In the genomic region with DNA sequence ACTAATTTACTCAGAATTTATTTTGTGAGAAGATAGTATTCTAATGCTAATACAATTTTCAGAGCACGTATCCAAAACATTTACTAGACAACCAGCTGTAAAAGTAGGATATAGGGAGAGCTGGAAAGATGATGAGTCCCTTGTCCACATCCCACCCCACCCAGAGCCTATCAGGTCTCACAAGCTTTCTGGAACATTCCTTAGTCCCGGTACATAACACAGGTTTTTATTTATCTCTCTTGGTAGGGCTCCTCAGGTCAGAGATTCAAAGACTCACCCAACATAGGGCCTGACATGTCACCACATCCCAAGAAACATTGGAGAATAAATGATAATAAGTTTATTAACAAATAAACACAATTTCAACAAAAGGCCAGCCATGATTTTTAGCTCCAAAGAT, we compare ENCODE assay signal across 18 cellular contexts. TPM values are rescaled to one million over a fixed set of nuclear protein-coding genes. Genes with fewer than 3 reads are reported as not detected.
DNase-seq lines count a peak whose midpoint lies in the region; ATAC-seq and TF ChIP-seq lines count a peak whose summit lies in the region.
"Had no signal": no experiment of that assay in that cellular context is flagged by ENCODE, and none has a peak within 500 bp of the region (broad histone marks: within the 10 kb centered on the region; RNA-seq: fewer than 3 reads in every experiment).

No MANE protein-coding gene starts in this region.

- H3K36me3 Mint-ChIP-seq in Caco-2 (ENCODE audit: insufficient read depth, unreplicated experiment) = no peaks in the 10 kb centered on the region
- H3K36me3 Mint-ChIP-seq in activated naive CD4-positive, alpha-beta T cell treated with anti-CD3 and anti-CD28 coated beads for 36 hours (ENCODE audit: low read depth) = peaks cover 2% of the 10 kb centered on the region

- H3K4me1 ChIP-seq in Caco-2 (peaks cover 20% of the 10 kb centered on the region), hepatocyte (ENCODE audit: insufficient read depth) (peaks cover 16% of the 10 kb centered on the region), mesenchymal stem cell (ENCODE audit: control insufficient read depth, insufficient read depth, low read depth, low read length) (no peaks in the 10 kb centered on the region), subcutaneous abdominal adipose tissue (ENCODE audit: control insufficient read depth in 5 of 5, insufficient read depth in 5 of 5, low read length in 5 of 5) (peaks cover 0 to 45% (median 38%) of the 10 kb centered on the region in 5 donors)
- H3K4me1 ChIP-seq: Peyer's patch had no signal

- no peak overlapping the region for H2AFZ ChIP-seq in hepatocyte
- no peak overlapping the region for H2AFZ ChIP-seq in mesenchymal stem cell (ENCODE audit: low read depth, low read length)

- ATAC-seq in HG03196 (IDR thresholded peaks at IDR 0.05; ENCODE audit: unreplicated experiment) = no peak
- no peak for ATAC-seq in GM18868 (IDR thresholded peaks at IDR 0.05; ENCODE audit: unreplicated experiment)

- H2BK5ac ChIP-seq in mesenchymal stem cell (ENCODE audit: low read depth, low read length, poor library complexity, severe bottlenecking) = no peak overlapping the region

- H3K9ac ChIP-seq in mesenchymal stem cell (ENCODE audit: low read length) (peak overlapping the region; percentile 9), subcutaneous abdominal adipose tissue (ENCODE audit: low read length in 5 of 5) (peak overlapping the region in 3 of 5 donors; percentile 26 to 79 (median 62))

- 80% methylated on average over 2 of the region's 2 CpGs for WGBS in hepatocyte (ENCODE audit: low lambda C conversion rate, missing lambda C conversion rate)
- WGBS in mesenchymal stem cell = 100% methylated on average over 1 of the region's 2 CpGs

- POLR2A ChIA-PET in Caco-2 (lab: Charles Lee) = interaction anchor here (1.3 to 2.4 kb wide), 3 partner anchors 9 to 20 kb away, joined by 3 to 8 read pairs (median 4); partner anchors contain the start of gene RAD23B

- TF ChIP-seq CTCF in Caco-2 (IDR thresholded peaks at IDR 0.05; ENCODE audit: insufficient read depth in 1 of 2, low read depth in 1 of 2, low read length in 1 of 2, severe bottlenecking in 1 of 2, unreplicated experiment in 1 of 2) = no peak
- TF ChIP-seq CTCF in hepatocyte (IDR thresholded peaks at IDR 0.05; ENCODE audit: poor library complexity) = no peak

- H2BK12ac ChIP-seq in mesenchymal stem cell (ENCODE audit: low read length in 2 of 2) = no peak overlapping the region

- no TSS peak for BruUV-seq in Caco-2 (replicated peaks; lab: Mats Ljungman, UMichigan)

- no peaks in the 10 kb centered on the region for H3K27me3 ChIP-seq in Caco-2 (replicated peaks; ENCODE audit: control insufficient read depth, insufficient read depth, low read length)
- H3K27me3 ChIP-seq in hepatocyte = no peaks in the 10 kb centered on the region
- no peaks in the 10 kb centered on the region for H3K27me3 ChIP-seq in mesenchymal stem cell (ENCODE audit: control insufficient read depth in 1 of 2, insufficient read depth in 1 of 2, low read length in 2 of 2)
- no peaks in the 10 kb centered on the region for H3K27me3 ChIP-seq in subcutaneous abdominal adipose tissue (ENCODE audit: control insufficient read depth in 5 of 5, insufficient read depth in 4 of 5, low read length in 5 of 5)
- H3K27me3 ChIP-seq: Peyer's patch, SJCRH30 had no signal

- no peaks in the 10 kb centered on the region for H3K79me2 ChIP-seq in hepatocyte

- H3K27ac ChIP-seq in hepatocyte = peak overlapping the region; percentile 60
- no peak overlapping the region for H3K27ac ChIP-seq in mesenchymal stem cell (ENCODE audit: low read length, poor library complexity, severe bottlenecking)
- peak overlapping the region; percentile 95 for H3K27ac ChIP-seq in subcutaneous abdominal adipose tissue (ENCODE audit: low read depth, low read length)
- H3K27ac ChIP-seq: Peyer's patch, SJCRH30 had no signal

- H3K79me1 ChIP-seq in mesenchymal stem cell (replicated peaks; ENCODE audit: low read length, poor library complexity, severe bottlenecking) = no peaks in the 10 kb centered on the region

- H4K20me1 ChIP-seq in hepatocyte (ENCODE audit: insufficient read depth, poor library complexity, severe bottlenecking) = no peaks in the 10 kb centered on the region

- H3K4me2 ChIP-seq in hepatocyte (peak overlapping the region; percentile 41), mesenchymal stem cell (ENCODE audit: low read length, poor library complexity, severe bottlenecking) (no peak overlapping the region)

- no peak overlapping the region for H2AK5ac ChIP-seq in mesenchymal stem cell (ENCODE audit: low read length, severe bottlenecking)

- H3K9me3 ChIP-seq in Caco-2 (no peaks in the 10 kb centered on the region), hepatocyte (ENCODE audit: low read depth) (no peaks in the 10 kb centered on the region), mesenchymal stem cell (ENCODE audit: control insufficient read depth, low read length) (peaks cover 11% of the 10 kb centered on the region), subcutaneous abdominal adipose tissue (ENCODE audit: control insufficient read depth in 5 of 5, low read length in 5 of 5) (peaks cover 2 to 9% (median 4%) of the 10 kb centered on the region in 5 donors)
- H3K9me3 ChIP-seq: SJCRH30 had no signal

- H4K8ac ChIP-seq in mesenchymal stem cell (ENCODE audit: low read length) = no peak overlapping the region

- no peak overlapping the region for H3K4me3 Mint-ChIP-seq in Caco-2 (ENCODE audit: unreplicated experiment)
- H3K4me3 Mint-ChIP-seq in activated naive CD4-positive, alpha-beta T cell treated with anti-CD3 and anti-CD28 coated beads for 36 hours = no peak overlapping the region
- H3K4me3 Mint-ChIP-seq: CD4-positive, CD25-positive, alpha-beta regulatory T cell had no signal

- no peaks in the 10 kb centered on the region for H3K27me3 Mint-ChIP-seq in Caco-2 (ENCODE audit: insufficient read depth, unreplicated experiment)
- H3K27me3 Mint-ChIP-seq in activated naive CD4-positive, alpha-beta T cell treated with anti-CD3 and anti-CD28 coated beads for 36 hours (ENCODE audit: low read depth) = peaks cover 8% of the 10 kb centered on the region

- no peak overlapping the region for H3K14ac ChIP-seq in mesenchymal stem cell (ENCODE audit: low read length in 2 of 2)

- no peaks in the 10 kb centered on the region for H3K9me2 ChIP-seq in hepatocyte (replicated peaks; ENCODE audit: insufficient read depth)

- intact Hi-C loops in Caco-2 (cut with micrococcal nuclease; ENCODE audit: unreplicated experiment) = loop anchor here (2.0 kb wide), 1 partner anchor 20 kb away; no protein-coding TSS in a partner anchor
- intact Hi-C loops in activated naive CD4-positive, alpha-beta T cell treated with anti-CD3 and anti-CD28 coated beads for 36 hours (cut with micrococcal nuclease) = no loop called here

- H3K23ac ChIP-seq in mesenchymal stem cell (ENCODE audit: low read length in 2 of 2) = no peak overlapping the region

- no peak overlapping the region for H3K4ac ChIP-seq in mesenchymal stem cell (ENCODE audit: low read depth in 1 of 2, low read length in 2 of 2)

- H3K27ac Mint-ChIP-seq in Caco-2 (ENCODE audit: unreplicated experiment) = peak overlapping the region; percentile 24
- no peak overlapping the region for H3K27ac Mint-ChIP-seq in activated naive CD4-positive, alpha-beta T cell treated with anti-CD3 and anti-CD28 coated beads for 36 hours
- H3K27ac Mint-ChIP-seq: CD4-positive, CD25-positive, alpha-beta regulatory T cell had no signal

- no peaks in the 10 kb centered on the region for H3K9me3 Mint-ChIP-seq in Caco-2 (ENCODE audit: unreplicated experiment)
- peaks cover 5% of the 10 kb centered on the region for H3K9me3 Mint-ChIP-seq in activated naive CD4-positive, alpha-beta T cell treated with anti-CD3 and anti-CD28 coated beads for 36 hours

- H3K4me3 ChIP-seq in Caco-2 (ENCODE audit: low read depth, low read length) (no peak overlapping the region), hepatocyte (no peak overlapping the region), mesenchymal stem cell (ENCODE audit: insufficient read depth in 1 of 2, low read depth in 1 of 2, low read length in 2 of 2) (no peak overlapping the region), subcutaneous abdominal adipose tissue (ENCODE audit: low read depth in 1 of 5, low read length in 5 of 5) (no peak overlapping the region)
- H3K4me3 ChIP-seq: Peyer's patch, SJCRH30 had no signal

- no peak overlapping the region for H3K18ac ChIP-seq in mesenchymal stem cell (ENCODE audit: low read depth in 1 of 2, low read length in 2 of 2)

- DNase-seq in Caco-2 (no peak), hepatocyte (ENCODE audit: low spot score) (no peak), mesenchymal stem cell (no peak), HuH-7 (ENCODE audit: low spot score) (no peak)
- DNase-seq in activated naive CD4-positive, alpha-beta T cell treated with anti-CD3 and anti-CD28 coated beads for 36 hours = no peak
- DNase-seq: CD4-positive, CD25-positive, alpha-beta regulatory T cell; DMS79; H7; NCI-H1105; NCI-H2029 treated with DMSO at 0.1 percent for 48 hours; NCI-H226; NCI-H510A treated with DMSO at 0.1 percent for 48 hours; NCI-H774; Peyer's patch; SJCRH30 had no signal

- H2BK15ac ChIP-seq in mesenchymal stem cell (ENCODE audit: low read depth, poor library complexity, severe bottlenecking) = no peak overlapping the region

- CTCF ChIA-PET in Caco-2 (lab: Charles Lee) = no interaction called here
- CTCF ChIA-PET in activated naive CD4-positive, alpha-beta T cell treated with anti-CD3 and anti-CD28 coated beads for 36 hours (lab: Charles Lee) = interaction anchor here (1.2 kb wide), 1 partner anchor 72 kb away, joined by 4 read pairs; no protein-coding TSS in a partner anchor

- H3K36me3 ChIP-seq in Caco-2 (ENCODE audit: control insufficient read depth, insufficient read depth, low read length) (no peaks in the 10 kb centered on the region), hepatocyte (replicated peaks; ENCODE audit: insufficient read depth, low read depth) (no peaks in the 10 kb centered on the region), mesenchymal stem cell (ENCODE audit: control insufficient read depth in 1 of 2, insufficient read depth in 2 of 2, low read depth in 1 of 2, low read length in 2 of 2) (no peaks in the 10 kb centered on the region), subcutaneous abdominal adipose tissue (ENCODE audit: control insufficient read depth in 5 of 5, insufficient read depth in 5 of 5, low read length in 5 of 5) (no peaks in the 10 kb centered on the region)
- H3K36me3 ChIP-seq: Peyer's patch, SJCRH30 had no signal

- H2BK120ac ChIP-seq in mesenchymal stem cell (ENCODE audit: low read depth, low read length) = no peak overlapping the region

- no peak overlapping the region for H4K91ac ChIP-seq in mesenchymal stem cell (ENCODE audit: low read length)

- H3K4me1 Mint-ChIP-seq in Caco-2 (ENCODE audit: low read depth, unreplicated experiment) = peaks cover 19% of the 10 kb centered on the region
- H3K4me1 Mint-ChIP-seq in activated naive CD4-positive, alpha-beta T cell treated with anti-CD3 and anti-CD28 coated beads for 36 hours (ENCODE audit: low read depth) = no peaks in the 10 kb centered on the region
- H3K4me1 Mint-ChIP-seq: CD4-positive, CD25-positive, alpha-beta regulatory T cell had no signal

RNA-seq across cellular contexts. Expression of gene RAD23B, which starts 13.8 kb away (rescaled TPM):
- total RNA-seq in Caco-2 (2022) (188 TPM in 2 replicates), hepatocyte (126 and 142 TPM in 2 replicates)
- 15.9 and 19.4 TPM in 2 replicates for polyA plus RNA-seq in hepatocyte
- polyA plus RNA-seq in mesenchymal stem cell (2013, experiment 1 of 2) = 125 TPM
- 130 TPM for polyA plus RNA-seq in mesenchymal stem cell (2013, experiment 2 of 2)
- 100 to 1,000 TPM; 106 to 109 TPM for total RNA-seq in activated naive CD4-positive, alpha-beta T cell treated with anti-CD3 and anti-CD28 coated beads for 36 hours
